In genomic region chr2:65098741-65099140, GRCh38 we compare ENCODE assay signal across 1 cellular context.
TF ChIP-seq lines count a peak whose summit lies in the region.

No MANE protein-coding gene starts in this region.

TF ChIP-seq in HEK293, 187 proteins besides CTCF, POLR2A, EP300 and RAD21:
- 0 out of 2 replicates have a peak, but pooled peaks have one; percentile 22 for TF ChIP-seq ZNF362 (tag by site-specific recombination; IDR thresholded peaks at IDR 0.05)
- TF ChIP-seq ZSCAN16 (tag by site-specific recombination; IDR thresholded peaks at IDR 0.05) = no peak
- no peak for TF ChIP-seq ZNF394 (tag by site-specific recombination; IDR thresholded peaks at IDR 0.05; ENCODE audit: borderline replicate concordance)
- TF ChIP-seq ZNF501 (tag by site-specific recombination; IDR thresholded peaks at IDR 0.05) = no peak
- no peak for TF ChIP-seq ZNF596 (tag by site-specific recombination; IDR thresholded peaks at IDR 0.05)
- no peak for TF ChIP-seq ZNF510 (tag by site-specific recombination; IDR thresholded peaks at IDR 0.05; ENCODE audit: insufficient replicate concordance)
